ENCODE assay signal across 1 cellular context in the genomic region with DNA sequence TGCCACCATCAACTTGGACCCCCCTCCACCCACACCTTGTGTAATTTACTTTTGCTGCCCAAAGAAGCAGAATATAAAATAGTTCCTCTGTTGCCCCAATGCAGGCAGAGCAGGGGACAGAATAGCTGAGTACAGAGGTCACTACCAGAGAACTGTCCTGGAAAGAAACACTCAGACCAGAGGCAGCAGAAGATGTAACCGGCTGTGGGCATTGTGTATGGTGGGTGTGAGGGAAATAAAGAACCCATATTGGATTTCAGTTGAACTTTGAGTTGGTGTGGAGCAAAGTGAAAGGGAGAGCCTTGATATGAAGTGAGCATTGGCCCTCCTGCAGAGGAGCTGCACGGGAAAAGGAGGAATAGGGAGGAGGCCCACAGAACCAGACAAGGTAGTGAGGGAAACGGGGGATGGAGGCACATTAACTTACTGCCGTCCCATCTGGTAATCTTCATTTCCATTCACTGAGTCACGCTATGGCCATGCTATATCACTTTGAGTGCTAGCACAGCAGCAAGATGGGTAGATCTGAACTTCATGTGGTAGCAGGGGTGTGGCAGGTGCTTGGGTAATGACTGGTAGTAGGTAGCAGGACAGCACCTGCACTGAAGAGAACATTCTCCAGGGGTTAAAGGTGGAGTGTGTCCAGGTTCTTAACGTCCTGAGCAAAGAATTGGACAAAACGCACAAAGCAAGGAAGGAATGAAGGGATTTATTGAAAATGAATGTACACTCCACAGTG.
TF ChIP-seq lines count a peak whose summit lies in the region.

No MANE protein-coding gene starts in this region.

TF ChIP-seq in IMR-90, 13 proteins besides CTCF, POLR2A, EP300 and RAD21:
- TF ChIP-seq MXI1 (IDR thresholded peaks at IDR 0.05; ENCODE audit: borderline replicate concordance, low read depth, low read length) = no peak
TF ChIP-seq in IMR-90: peak in this region for 0.
